Comparison of ENCODE assay signal across 15 cellular contexts in the genomic region with DNA sequence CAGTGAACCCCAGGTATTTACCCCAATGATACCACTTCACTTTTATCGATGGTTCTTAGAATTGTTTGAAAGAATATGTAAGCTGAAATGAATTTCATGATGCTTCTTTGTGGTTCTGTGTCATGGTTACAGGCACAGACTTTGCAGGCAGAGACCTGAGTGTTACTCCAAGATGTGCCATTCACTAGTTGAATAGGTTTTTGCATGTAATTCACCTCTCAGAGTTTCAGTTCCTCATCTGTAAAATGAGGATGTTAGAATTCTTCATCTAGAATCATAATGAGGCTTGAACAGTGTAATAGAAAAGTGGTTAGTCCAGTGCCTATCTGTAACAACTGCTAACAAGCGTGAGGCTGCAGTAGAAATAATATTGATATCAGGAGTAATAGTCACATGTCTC. TPM values are rescaled to one million over a fixed set of nuclear protein-coding genes. Genes with fewer than 3 reads are reported as not detected.
DNase-seq lines count a peak whose midpoint lies in the region; ATAC-seq, FAIRE-seq and TF ChIP-seq lines count a peak whose summit lies in the region.
"Had no signal": no experiment of that assay in that cellular context is flagged by ENCODE, and none has a peak within 500 bp of the region (broad histone marks: within the 10 kb centered on the region; RNA-seq: fewer than 3 reads in every experiment).

No MANE protein-coding gene starts in this region.

- TF ChIP-seq CTCF in Peyer's patch (IDR thresholded peaks at IDR 0.05): no peak

- H3K27ac ChIP-seq in aorta (ENCODE audit: low read depth in 1 of 2, low read length in 2 of 2) (no peak overlapping the region), Peyer's patch (no peak overlapping the region)

- DNase-seq in GM12892 (ENCODE audit: insufficient read length) (no peak), aorta (no peak), NCI-H524 (lab: John Stamatoyannopoulos, UW) (no peak), Peyer's patch (no peak)
- DNase-seq: activated CD4-positive, alpha-beta T cell treated with anti-CD3 and anti-CD28 coated beads for 36 hours; activated effector memory CD4-positive, alpha-beta T cell treated with Interleukin-2 at 50 U/mL for 16 hours; DMS79; NCI-H1436; stimulated activated CD4-positive, alpha-beta T cell treated with anti-CD3 and anti-CD28 coated beads, Interleukin-4, amount 100 ng/mL, for 4 hours had no signal

- H3K9me3 ChIP-seq in aorta (ENCODE audit: control insufficient read depth, low read length) (no peaks in the 10 kb centered on the region), Peyer's patch (no peaks in the 10 kb centered on the region)

- intact Hi-C loops in aorta (cut with DNase I): no loop called here

- H3K27me3 ChIP-seq in aorta (ENCODE audit: control insufficient read depth in 1 of 2, insufficient read depth in 2 of 2, low read length in 1 of 2): no peaks in the 10 kb centered on the region
- no peaks in the 10 kb centered on the region for H3K27me3 ChIP-seq in Peyer's patch

- H3K4me1 ChIP-seq in aorta (ENCODE audit: control insufficient read depth in 1 of 2, insufficient read depth in 2 of 2, low read length in 2 of 2): no peaks in the 10 kb centered on the region
- no peaks in the 10 kb centered on the region for H3K4me1 ChIP-seq in Peyer's patch

- 78 to 84% methylated on average over 2 of the region's 2 CpGs for WGBS in aorta, 2 donors

- ATAC-seq in GM19351 (IDR thresholded peaks at IDR 0.05; ENCODE audit: unreplicated experiment) (peak; percentile 97), HG02763 (IDR thresholded peaks at IDR 0.05; ENCODE audit: unreplicated experiment) (peak; percentile 97), HG03521 (IDR thresholded peaks at IDR 0.05; ENCODE audit: unreplicated experiment) (peak; percentile 99), aorta (ENCODE audit: low FRiP score) (no peak), esophagus mucosa (no peak)
- ATAC-seq: activated CD4-positive, alpha-beta T cell treated with anti-CD3 and anti-CD28 coated beads for 36 hours had no signal

- H3K36me3 ChIP-seq in aorta (ENCODE audit: control insufficient read depth in 1 of 2, insufficient read depth in 2 of 2, low read length in 1 of 2): no peaks in the 10 kb centered on the region
- no peaks in the 10 kb centered on the region for H3K36me3 ChIP-seq in Peyer's patch

- peak; percentile 54 for FAIRE-seq in GM12892 (lab: Jason Lieb, UNC)

- H3K4me3 ChIP-seq in aorta (ENCODE audit: low read length in 2 of 2) (no peak overlapping the region), Peyer's patch (no peak overlapping the region)

- TF ChIP-seq POLR2A in GM12892 (IDR thresholded peaks at IDR 0.05; ENCODE audit: low read depth, low read length) (no peak), Peyer's patch (IDR thresholded peaks at IDR 0.05) (no peak)

RNA-seq across cellular contexts. Expression of a gene that starts 54.6 kb away (rescaled TPM):
- not detected for polyA plus RNA-seq in GM12892 (2012; ENCODE audit: missing spikeins)
- total RNA-seq in aorta (not detected), Peyer's patch (1 to 10 TPM in 1 of 4 donors, not detected in 3; 2.5 TPM), esophagus mucosa (not detected)
- polyA plus RNA-seq in aorta: under 1 TPM in 1 of 2 donors, not detected in 1; 0.13 TPM
- total RNA-seq: activated CD4-positive, alpha-beta T cell treated with anti-CD3 and anti-CD28 coated beads for 36 hours; pulmonary artery endothelial cell had no signal
- polyA plus RNA-seq: esophagus had no signal

Comparison
In these comparisons a context has a peak if more than half of its experiments do, and no peak if none do; other contexts are left out.
1. ATAC-seq: peak in GM19351 (single experiment), HG02763 (single experiment) and HG03521 (single experiment); none in aorta (single experiment) and esophagus mucosa (single experiment).